In the genomic region with DNA sequence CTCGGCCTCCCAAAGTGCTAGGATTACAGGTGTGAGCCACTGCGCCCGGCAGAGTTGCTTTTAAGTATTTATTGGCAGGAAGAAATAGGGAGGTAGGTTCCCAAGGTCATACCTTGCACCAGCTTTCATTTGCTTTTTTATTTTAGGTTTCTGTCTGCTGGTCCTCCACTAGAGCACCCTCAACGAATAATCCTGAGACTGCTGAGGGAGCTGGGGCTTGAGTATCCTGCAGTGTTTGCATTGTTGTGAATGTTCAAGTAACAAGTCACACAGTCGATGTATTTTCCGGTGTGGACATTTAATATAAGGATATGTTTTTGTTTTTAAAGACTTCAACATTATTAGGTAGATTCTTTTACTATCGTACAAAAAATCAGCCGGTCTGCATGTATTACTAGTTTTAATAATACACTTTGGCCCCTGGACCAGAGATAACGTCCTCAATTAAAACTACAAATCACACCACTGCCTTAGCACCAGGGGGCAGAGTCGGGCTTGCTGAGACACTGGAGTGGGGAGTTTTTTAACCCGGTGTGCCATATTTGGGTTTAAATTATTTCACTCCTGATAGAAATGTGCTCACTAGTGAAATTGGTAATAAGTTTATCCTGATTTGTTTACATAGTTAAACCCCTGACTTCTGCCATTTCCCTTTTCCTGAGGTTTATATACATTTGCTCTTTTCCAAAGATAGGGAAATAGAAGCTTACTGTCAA, we compare ENCODE assay signal across 8 cellular contexts. TPM values are rescaled to one million over a fixed set of nuclear protein-coding genes. Genes with fewer than 3 reads are reported as not detected.
DNase-seq lines count a peak whose midpoint lies in the region; ATAC-seq, FAIRE-seq and TF ChIP-seq lines count a peak whose summit lies in the region.

No MANE protein-coding gene starts in this region.

- peak; percentile 66 for DNase-seq in GM13976 (ENCODE audit: low spot score)
- peak; percentile 53 for DNase-seq in SK-N-DZ (ENCODE audit: low spot score)
- peak; percentile 43 to 63 for DNase-seq in fibroblast of lung (ENCODE audit: low read depth in 2 of 2)
- no peak for DNase-seq in pancreas
- no peak for DNase-seq in T1000 (lab: John Stamatoyannopoulos, UW)

- H3K4me1 ChIP-seq in fibroblast of lung (ENCODE audit: control insufficient read depth, extremely low read depth, insufficient read depth, low read length) = no peaks in the 10 kb centered on the region
- peaks cover 0 to 21% (median 10%) of the 10 kb centered on the region in 3 donors for H3K4me1 ChIP-seq in pancreas

- TF ChIP-seq CTCF in C4-2B (conservative IDR thresholded peaks at IDR 0.05) (peak; percentile 71), GM13976 (IDR thresholded peaks at IDR 0.05; ENCODE audit: borderline replicate concordance, control extremely low read depth, extremely low read depth, insufficient read depth, missing control alignments) (peak; percentile 48), fibroblast of lung (conservative IDR thresholded peaks at IDR 0.05 in 1 of 2, IDR thresholded peaks at IDR 0.05 in 1 of 2; ENCODE audit: low read depth in 1 of 2, low read length in 2 of 2) (peak; percentile 61 to 76), pancreas (IDR thresholded peaks at IDR 0.05) (peak in 2 of 4 donors; percentile 15 to 18)

- no peak overlapping the region for H3K4me2 ChIP-seq in fibroblast of lung (ENCODE audit: extremely low read depth, insufficient read depth, low read length)

- in situ Hi-C loops in GM13976 (cut with MboI; ENCODE audit: low sequenced_read_pairs, unreplicated experiment) = no loop called here

- 42 to 60% methylated on average over 11 of the region's 11 CpGs for WGBS in pancreas, 2 donors

- no peaks in the 10 kb centered on the region for H3K9me3 ChIP-seq in fibroblast of lung (ENCODE audit: control insufficient read depth, insufficient read depth, low read depth, low read length)
- no peaks in the 10 kb centered on the region for H3K9me3 ChIP-seq in pancreas

- H3K9ac ChIP-seq in fibroblast of lung (ENCODE audit: insufficient read depth, low read length) = no peak overlapping the region

- H3K36me3 ChIP-seq in fibroblast of lung (ENCODE audit: control insufficient read depth, insufficient read depth, low read length) (no peaks in the 10 kb centered on the region), pancreas (no peaks in the 10 kb centered on the region)

- no peaks in the 10 kb centered on the region for H4K20me1 ChIP-seq in fibroblast of lung (ENCODE audit: control insufficient read depth, extremely low read depth, insufficient read depth, low read length)

- H3K27me3 ChIP-seq in fibroblast of lung (ENCODE audit: control insufficient read depth, insufficient read depth, low read length) (no peaks in the 10 kb centered on the region), pancreas (no peaks in the 10 kb centered on the region)

- FAIRE-seq in pancreas (lab: Jason Lieb, UNC) = no peak

- no peak overlapping the region for H3K27ac ChIP-seq in C4-2B
- no peak overlapping the region for H3K27ac ChIP-seq in fibroblast of lung (ENCODE audit: insufficient read depth, low read length)
- H3K27ac ChIP-seq in pancreas = no peak overlapping the region

- peak; percentile 64 for ATAC-seq in HG03521 (IDR thresholded peaks at IDR 0.05; ENCODE audit: unreplicated experiment)
- peak in 3 of 4 donors; percentile 45 to 67 (median 53) for ATAC-seq in pancreas
- ATAC-seq in GM21423 (IDR thresholded peaks at IDR 0.05; ENCODE audit: unreplicated experiment) = no peak

- H3K79me2 ChIP-seq in fibroblast of lung (ENCODE audit: control insufficient read depth, insufficient read depth, low read length) = no peaks in the 10 kb centered on the region

- intact Hi-C loops in pancreas (cut with DNase I) = no loop called here

- no peak overlapping the region for H2AFZ ChIP-seq in fibroblast of lung (ENCODE audit: low read length)

- no peak overlapping the region for H3K4me3 ChIP-seq in fibroblast of lung (replicated peaks in 1 of 4; ENCODE audit: control extremely low read depth in 1 of 4, insufficient read depth in 1 of 4, low read depth in 3 of 4, low read length in 4 of 4)
- H3K4me3 ChIP-seq in pancreas = no peak overlapping the region

RNA-seq across cellular contexts. Expression of gene SMIM20, which starts 11.6 kb away (rescaled TPM):
- polyA plus RNA-seq in SK-N-DZ (2014; cell fraction: cytosol; rRNA removed) = 47.1 and 57.1 TPM in 2 replicates
- polyA plus RNA-seq in SK-N-DZ (2014; cell fraction: nucleus; rRNA removed) = 35.9 and 39.6 TPM in 2 replicates
- total RNA-seq in fibroblast of lung = 48.7 and 71.4 TPM in 2 replicates
- 26.2 and 34.9 TPM in 2 replicates for polyA plus RNA-seq in fibroblast of lung
- polyA plus RNA-seq in fibroblast of lung (2012) = 34.9 and 37.7 TPM in 2 replicates
- 0.71 TPM in 1 of 2 replicates, not detected in the other for polyA minus RNA-seq in fibroblast of lung (ENCODE audit: low replicate concordance)
- total RNA-seq in pancreas = 10 to 100 TPM; 11.7 to 20.7 (median 17.8) TPM
- 10 to 100 TPM; 25.0 to 37.4 TPM for polyA plus RNA-seq in pancreas

Comparison
In these comparisons a context has a peak if more than half of its experiments do, and no peak if none do; other contexts are left out.
1. DNase-seq: peak in GM13976 (single experiment), SK-N-DZ (single experiment) and fibroblast of lung (2 of 2); none in pancreas (0 of 6) and T1000 (single experiment).